In genomic region chr4:16582526-16582925, GRCh38 we compare ENCODE assay signal across 15 cellular contexts.
A peak's percentile ranks its signal among the peaks of the same experiment; 100 is the strongest.
DNase-seq lines count a peak whose midpoint lies in the region; TF ChIP-seq lines count a peak whose summit lies in the region.
"Had no signal": no experiment of that assay in that cellular context is flagged by ENCODE, and none has a peak within 500 bp of the region (broad histone marks: within the 10 kb centered on the region; RNA-seq: fewer than 3 reads in every experiment).

No MANE protein-coding gene starts in this region.

- H3K18ac ChIP-seq in trophoblast cell (ENCODE audit: low read length): no peak overlapping the region

- H4K8ac ChIP-seq in trophoblast cell (ENCODE audit: low read depth, low read length): no peak overlapping the region

- no CpG with 5 or more reads among the region's 10 CpGs for WGBS in trophoblast cell (ENCODE audit: extremely low coverage, insufficient coverage, insufficient read length)
- WGBS in prostate gland: 92% methylated on average over 10 of the region's 10 CpGs

- H3K4me1 ChIP-seq in trophoblast cell (ENCODE audit: control insufficient read depth in 1 of 2, insufficient read depth in 2 of 2, low read length in 2 of 2): no peaks in the 10 kb centered on the region
- H3K4me1 ChIP-seq in prostate gland (replicated peaks): no peaks in the 10 kb centered on the region
- H3K4me1 ChIP-seq: A549, pancreas, upper lobe of left lung had no signal

- intact Hi-C loops in prostate gland (cut with DNase I): no loop called here

- no peaks in the 10 kb centered on the region for H3K27me3 ChIP-seq in trophoblast cell (ENCODE audit: insufficient read depth, low read length)
- H3K27me3 ChIP-seq in prostate gland (replicated peaks; ENCODE audit: insufficient read depth): no peaks in the 10 kb centered on the region
- H3K27me3 ChIP-seq: pancreas, upper lobe of left lung had no signal

- H3K79me1 ChIP-seq in trophoblast cell (ENCODE audit: low read length): no peaks in the 10 kb centered on the region

- H3K4me3 ChIP-seq in trophoblast cell (ENCODE audit: low read depth, low read length): no peak overlapping the region
- H3K4me3 ChIP-seq in prostate gland: no peak overlapping the region
- H3K4me3 ChIP-seq: A549, pancreas, upper lobe of left lung had no signal

- H4K91ac ChIP-seq in trophoblast cell (ENCODE audit: low read depth, low read length): no peak overlapping the region

- H2BK5ac ChIP-seq in trophoblast cell (ENCODE audit: low read depth, low read length, poor library complexity): no peak overlapping the region

- H2BK12ac ChIP-seq in trophoblast cell (ENCODE audit: low read length): no peak overlapping the region

- no peaks in the 10 kb centered on the region for H3K36me3 ChIP-seq in trophoblast cell (ENCODE audit: control insufficient read depth in 1 of 2, insufficient read depth in 2 of 2, low read length in 2 of 2)
- no peaks in the 10 kb centered on the region for H3K36me3 ChIP-seq in prostate gland
- H3K36me3 ChIP-seq: pancreas had no signal

- H3K4me2 ChIP-seq in trophoblast cell (ENCODE audit: low read length): no peak overlapping the region
- H3K4me2 ChIP-seq: A549 had no signal

- no peak overlapping the region for H3K4ac ChIP-seq in trophoblast cell (ENCODE audit: low read depth, low read length)

- H3K79me2 ChIP-seq in trophoblast cell (ENCODE audit: control insufficient read depth, insufficient read depth, low read length, poor library complexity): no peaks in the 10 kb centered on the region

- no peak overlapping the region for H4K12ac ChIP-seq in trophoblast cell (ENCODE audit: low read depth, low read length)

- no peak overlapping the region for H3K23ac ChIP-seq in trophoblast cell (ENCODE audit: low read length)

- H3K27ac ChIP-seq in trophoblast cell (ENCODE audit: low read depth, low read length) (no peak overlapping the region), prostate gland (no peak overlapping the region)
- H3K27ac ChIP-seq: A549, epithelial cell of prostate, pancreas, upper lobe of left lung had no signal

- TF ChIP-seq CTCF in LNCAP (IDR thresholded peaks at IDR 0.05) (peak; percentile 40; the same call in 1 of the 2 replicates), prostate gland (IDR thresholded peaks at IDR 0.05) (no peak)

- H2BK120ac ChIP-seq in trophoblast cell (ENCODE audit: insufficient read depth, low read length, poor library complexity): no peak overlapping the region

- TF ChIP-seq POLR2A in prostate gland (IDR thresholded peaks at IDR 0.05): no peak

- no peak overlapping the region for H3K9ac ChIP-seq in trophoblast cell (ENCODE audit: low read length)

- no peak overlapping the region for H2AK5ac ChIP-seq in trophoblast cell (ENCODE audit: low read length)

- DNase-seq in NCI-H82 (lab: John Stamatoyannopoulos, UW) (peak; percentile 22), NCI-H82 treated with DMSO at 0.1 percent for 48 hours (lab: John Stamatoyannopoulos, UW; ENCODE audit: unreplicated experiment) (no peak), cerebellar cortex (ENCODE audit: low spot score) (peak; percentile 9), trophoblast cell (peak; percentile 11 to 53), NCI-H510A (lab: John Stamatoyannopoulos, UW) (no peak), prostate gland (ENCODE audit: low spot score) (no peak), NCI-H1092 treated with DMSO at 0.1 percent for 48 hours (lab: John Stamatoyannopoulos, UW) (no peak)
- DNase-seq: activated CD4-positive, alpha-beta T cell treated with anti-CD3 and anti-CD28 coated beads, Interleukin-2, amount 50 U/mL, for 4 hours; activated effector memory CD4-positive, alpha-beta T cell treated with anti-CD3 and anti-CD28 coated beads, Interleukin-2, amount 50 U/mL, for 16 hours; NCI-H187; upper lobe of left lung had no signal

- no peak overlapping the region for H2AFZ ChIP-seq in trophoblast cell (ENCODE audit: insufficient read depth, low read length, poor library complexity)

- H3K9me3 ChIP-seq in trophoblast cell (ENCODE audit: insufficient read depth, low read depth, low read length): peaks cover 1% of the 10 kb centered on the region
- H3K9me3 ChIP-seq in prostate gland: no peaks in the 10 kb centered on the region
- H3K9me3 ChIP-seq: A549, pancreas, upper lobe of left lung had no signal

- H3K14ac ChIP-seq in trophoblast cell (ENCODE audit: low read length): no peak overlapping the region

Comparison
In these comparisons a context has a peak if more than half of its experiments do, and no peak if none do; other contexts are left out.
1. DNase-seq: peak in NCI-H82 (single experiment), cerebellar cortex (single experiment) and trophoblast cell (2 of 2); none in NCI-H82 treated with DMSO at 0.1 percent for 48 hours (single experiment), NCI-H510A (single experiment), prostate gland (single experiment) and NCI-H1092 treated with DMSO at 0.1 percent for 48 hours (single experiment).